Comparison of ENCODE assay signal across 26 cellular contexts in genomic region chrX:17278961-17279360, GRCh38.
"Had no signal": no experiment of that assay in that cellular context is flagged by ENCODE, and none has a peak within 500 bp of the region (broad histone marks: within the 10 kb centered on the region; RNA-seq: fewer than 3 reads in every experiment).

No MANE protein-coding gene starts in this region.

- ATAC-seq: stimulated activated effector memory CD8-positive, alpha-beta T cell treated with anti-CD3 and anti-CD28 coated beads, Interleukin-12 subunit alpha, Interleukin-12 subunit beta, amount 100 ng/mL, for 72 hours; stimulated activated memory B cell treated with anti-CD40 and anti-IgM and Interleukin-4, amounts not matched to agents 10 μg/mL and 1 μg/mL and 100 μg/mL, for 72 hours; stimulated activated naive B cell treated with anti-CD40 and anti-IgM and Interleukin-4, amounts not matched to agents 10 μg/mL and 1 μg/mL and 100 μg/mL, for 72 hours; stimulated activated naive CD8-positive, alpha-beta T cell treated with anti-CD3 and anti-CD28 coated beads, Interleukin-15, amount 100 ng/mL, for 72 hours; stimulated activated naive CD8-positive, alpha-beta T cell treated with anti-CD3 and anti-CD28 coated beads, Interleukin-15, Interleukin-2, amounts not matched to agents 100 U/mL and 50 U/mL, for 24 hours; upper lobe of right lung had no signal

- H3K4me3 ChIP-seq: stomach, suprapubic skin, testis, thoracic aorta, thyroid gland, tibial artery, tibial nerve, transverse colon, upper lobe of left lung, upper lobe of right lung, uterus, vagina had no signal

- H3K27me3 ChIP-seq: stomach, suprapubic skin, testis, thyroid gland, tibial artery, tibial nerve, transverse colon, upper lobe of left lung, upper lobe of right lung, uterus, vagina had no signal

- H3K27ac ChIP-seq: stomach, suprapubic skin, testis, thoracic aorta, thyroid gland, tibial artery, tibial nerve, transverse colon, upper lobe of left lung, upper lobe of right lung, uterus, vagina had no signal

- DNase-seq: stimulated activated CD4-positive, alpha-beta T cell treated with anti-CD3 and anti-CD28 coated beads, Interleukin-2, amount 100 ng/mL, for 48 hours; stimulated activated CD4-positive, alpha-beta T cell treated with anti-CD3 and anti-CD28 coated beads, Interleukin-4, amount 100 ng/mL, for 1 hour; stimulated activated CD4-positive, alpha-beta T cell treated with anti-CD3 and anti-CD28 coated beads, Interleukin-4, amount 100 ng/mL, for 24 hours; stimulated activated CD4-positive, alpha-beta T cell treated with anti-CD3 and anti-CD28 coated beads, Interleukin-4, amount 100 ng/mL, for 4 hours; stimulated activated CD8-positive, alpha-beta memory T cell treated with anti-CD3 and anti-CD28 coated beads, Interleukin-4, amount 100 ng/mL, for 48 hours; stimulated activated naive B cell treated with anti-CD40 and anti-IgM and Interleukin-4, amounts not matched to agents 10 μg/mL and 1 μg/mL and 100 μg/mL, for 72 hours; stimulated activated naive CD4-positive, alpha-beta T cell; stimulated activated naive CD4-positive, alpha-beta T cell treated with Interleukin-2 at 50 U/mL for 16 hours; stimulated activated naive CD8-positive, alpha-beta T cell treated with anti-CD3 and anti-CD28 coated beads, Interleukin-15, amount 100 ng/mL, for 72 hours; stimulated activated naive CD8-positive, alpha-beta T cell treated with anti-CD3 and anti-CD28 coated beads, Interleukin-15, Interleukin-2, amounts not matched to agents 100 U/mL and 50 U/mL, for 24 hours; stomach; substantia nigra; testis; thyroid gland; tibial artery; transverse colon; upper lobe of left lung; upper lobe of right lung; uterus had no signal

- H3K36me3 ChIP-seq: stomach, suprapubic skin, thoracic aorta, thyroid gland, tibial artery, tibial nerve, transverse colon, upper lobe of left lung, upper lobe of right lung, uterus, vagina had no signal

- FAIRE-seq: urothelium cell line had no signal

- H3K9me3 ChIP-seq: suprapubic skin, testis, thoracic aorta, thyroid gland, tibial artery, tibial nerve, transverse colon, upper lobe of left lung, upper lobe of right lung, uterus, vagina had no signal

- H3K4me1 ChIP-seq: stomach, suprapubic skin, testis, thyroid gland, tibial artery, tibial nerve, transverse colon, upper lobe of left lung, upper lobe of right lung, uterus, vagina had no signal
